Comparison of ENCODE assay signal across 33 cellular contexts in genomic region chr17:59520276-59520675, GRCh38.
"Had no signal": no experiment of that assay in that cellular context is flagged by ENCODE, and none has a peak within 500 bp of the region (broad histone marks: within the 10 kb centered on the region; RNA-seq: fewer than 3 reads in every experiment).

No MANE protein-coding gene starts in this region.

- H3K27me3 ChIP-seq: brain microvascular endothelial cell had no signal

- H3K36me3 Mint-ChIP-seq: activated naive CD8-positive, alpha-beta T cell treated with anti-CD3 and anti-CD28 coated beads for 36 hours; T-cell had no signal

- H3K4me3 Mint-ChIP-seq: activated CD4-positive, alpha-beta memory T cell treated with anti-CD3 and anti-CD28 coated beads, Interleukin-2, amount 10 ng/mL, durations not matched to agents 7 days and 5 days; activated naive CD8-positive, alpha-beta T cell treated with anti-CD3 and anti-CD28 coated beads for 36 hours; activated T-cell treated with anti-CD3 and anti-CD28 coated beads, Interleukin-2, amount 50 U/mL, for 72 hours; activated T-helper 17 cell treated with anti-CD3 and anti-CD28 coated beads, Interleukin-2, amount 50 U/mL, for 72 hours; T-cell had no signal

- H3K27ac ChIP-seq: brain microvascular endothelial cell, PC-9, RWPE1, WERI-Rb-1 had no signal

- H3K4me1 Mint-ChIP-seq: activated T-helper 17 cell treated with anti-CD3 and anti-CD28 coated beads, Interleukin-2, amount 50 U/mL, for 72 hours had no signal

- H3K4me2 ChIP-seq: PC-9 had no signal

- H3K27ac Mint-ChIP-seq: activated CD4-positive, alpha-beta memory T cell treated with anti-CD3 and anti-CD28 coated beads, Interleukin-2, amount 10 ng/mL, durations not matched to agents 7 days and 5 days; activated naive CD8-positive, alpha-beta T cell treated with anti-CD3 and anti-CD28 coated beads for 36 hours; activated T-cell treated with anti-CD3 and anti-CD28 coated beads, Interleukin-2, amount 50 U/mL, for 72 hours; activated T-helper 17 cell treated with anti-CD3 and anti-CD28 coated beads, Interleukin-2, amount 50 U/mL, for 72 hours; T-cell had no signal

- H3K4me3 ChIP-seq: PC-9 had no signal

- DNase-seq: activated CD4-positive, alpha-beta memory T cell treated with anti-CD3 and anti-CD28 coated beads, Interleukin-2, amount 10 ng/mL, durations not matched to agents 7 days and 5 days; activated CD4-positive, alpha-beta T cell treated with anti-CD3 and anti-CD28 coated beads for 1 hour; activated CD4-positive, alpha-beta T cell treated with anti-CD3 and anti-CD28 coated beads for 48 hours; activated CD4-positive, CD25-positive, alpha-beta regulatory T cell; activated effector memory CD4-positive, alpha-beta T cell treated with anti-CD3 and anti-CD28 coated beads, Interleukin-2, amount 50 U/mL, for 16 hours; activated naive CD4-positive, alpha-beta T cell; activated naive CD4-positive, alpha-beta T cell treated with anti-CD3 and anti-CD28 coated beads, Interleukin-2, amount 50 U/mL, for 16 hours; activated naive CD8-positive, alpha-beta T cell treated with anti-CD3 and anti-CD28 coated beads for 36 hours; activated T-cell treated with anti-CD3 and anti-CD28 coated beads, Interleukin-2, amount 50 U/mL, for 1 hour; activated T-cell treated with anti-CD3 and anti-CD28 coated beads, Interleukin-2, amount 50 U/mL, for 72 hours; amniotic stem cell; aorta; brain microvascular endothelial cell; central memory CD4-positive, alpha-beta T cell; Kasumi-1; MM.1S; NCI-H1092 treated with DMSO at 0.1 percent for 48 hours; NCI-H187 treated with DMSO at 0.1 percent for 48 hours; NCI-H2081; NCI-H226; NCI-H524 treated with DMSO at 0.1 percent for 48 hours; NCI-H748 treated with DMSO at 0.1 percent for 48 hours; NK-92 treated with Interleukin-12 subunit alpha and Interleukin-12 subunit beta, amount 100 ng/mL, for 24 hours; PC-9; SIG-M5; T-cell; T-helper 2 cell; T-helper 9 cell; WERI-Rb-1 had no signal

- FAIRE-seq: RCC 7860 had no signal

- H3K36me3 ChIP-seq: brain microvascular endothelial cell, WERI-Rb-1 had no signal

- H3K9me3 Mint-ChIP-seq: activated CD4-positive, alpha-beta memory T cell treated with anti-CD3 and anti-CD28 coated beads, Interleukin-2, amount 10 ng/mL, durations not matched to agents 7 days and 5 days; activated naive CD8-positive, alpha-beta T cell treated with anti-CD3 and anti-CD28 coated beads for 36 hours; activated T-cell treated with anti-CD3 and anti-CD28 coated beads, Interleukin-2, amount 50 U/mL, for 72 hours; activated T-helper 17 cell treated with anti-CD3 and anti-CD28 coated beads, Interleukin-2, amount 50 U/mL, for 72 hours; T-cell had no signal

- ATAC-seq: activated T-cell treated with anti-CD3 and anti-CD28 coated beads, Interleukin-2, amount 50 U/mL, for 72 hours; activated T-helper 17 cell treated with anti-CD3 and anti-CD28 coated beads, Interleukin-2, amount 50 U/mL, for 72 hours; Right ventricle myocardium inferior; T-cell had no signal
